In the genomic region with DNA sequence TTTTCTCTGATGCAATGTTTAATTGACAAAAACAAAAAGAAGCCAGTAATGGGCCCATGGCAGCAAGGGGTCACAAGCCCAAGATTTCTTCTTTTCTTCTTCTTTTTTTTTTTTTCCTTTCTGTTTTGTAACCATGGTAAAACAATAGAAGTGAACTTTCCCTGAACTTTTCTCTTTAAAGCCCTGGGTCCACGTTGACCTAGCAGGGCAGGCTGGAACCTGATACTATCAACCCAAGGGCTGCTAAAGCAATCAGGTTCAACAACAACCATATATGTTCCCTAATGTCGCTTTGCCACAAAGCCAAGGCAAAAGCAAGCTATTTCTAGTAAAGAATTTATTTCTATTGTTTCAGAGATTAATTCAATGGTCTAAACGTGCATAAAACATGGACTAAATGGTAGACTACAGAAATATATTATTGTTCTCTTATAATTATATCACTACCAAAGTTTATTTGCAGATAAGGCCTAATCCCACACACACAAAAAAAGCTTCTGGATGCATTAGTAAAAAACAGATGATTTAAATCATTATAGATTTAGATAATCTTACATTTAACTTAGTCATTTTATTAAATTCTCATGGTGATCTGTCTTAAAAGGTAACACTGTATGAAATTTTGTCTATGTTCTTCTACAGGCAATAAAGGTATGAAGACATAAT, we compare ENCODE assay signal across 16 cellular contexts.
DNase-seq lines count a peak whose midpoint lies in the region; ATAC-seq, FAIRE-seq and TF ChIP-seq lines count a peak whose summit lies in the region.
"Had no signal": no experiment of that assay in that cellular context is flagged by ENCODE, and none has a peak within 500 bp of the region (broad histone marks: within the 10 kb centered on the region; RNA-seq: fewer than 3 reads in every experiment).

No MANE protein-coding gene starts in this region.

- H3K27me3 ChIP-seq in brain microvascular endothelial cell (replicated peaks) = no peaks in the 10 kb centered on the region
- H3K27me3 ChIP-seq: BLaER1 treated with 17β-estradiol and CSF1 and Interleukin-3, amounts not matched to agents 10 nM and 100 nM had no signal

- DNase-seq in D721Med (ENCODE audit: insufficient read length, low spot score) (no peak), KG1 (lab: John Stamatoyannopoulos, UW) (peak; percentile 9), brain microvascular endothelial cell (peak; percentile 58), T-helper 1 cell (no peak)
- no peak for DNase-seq in stimulated activated CD4-positive, alpha-beta T cell treated with anti-CD3 and anti-CD28 coated beads, Interleukin-2, amount 100 ng/mL, for 48 hours
- no peak for DNase-seq in activated CD4-positive, alpha-beta memory T cell treated with anti-CD3 and anti-CD28 coated beads for 36 hours
- DNase-seq: erythroblast; NCI-H2029; occipital lobe; stimulated activated CD4-positive, alpha-beta T cell treated with anti-CD3 and anti-CD28 coated beads, Interleukin-2, amount 100 ng/mL, for 24 hours; stimulated activated naive CD4-positive, alpha-beta T cell had no signal

- no CpG with 5 or more reads among the region's 3 CpGs for WGBS in mesodermal cell (ENCODE audit: insufficient coverage in 2 of 2), 2 experiments

- no peaks in the 10 kb centered on the region for H3K9me3 ChIP-seq in mesodermal cell (ENCODE audit: control insufficient read depth, low read length)
- H3K9me3 ChIP-seq: BLaER1 treated with 17β-estradiol and CSF1 and Interleukin-3, amounts not matched to agents 10 nM and 100 nM had no signal

- no peaks in the 10 kb centered on the region for H3K36me3 Mint-ChIP-seq in activated T-helper 17 cell treated with anti-CD3 and anti-CD28 coated beads, Interleukin-2, amount 50 U/mL, for 72 hours (ENCODE audit: low read depth)
- H3K36me3 Mint-ChIP-seq in activated CD4-positive, alpha-beta memory T cell treated with anti-CD3 and anti-CD28 coated beads for 36 hours = no peaks in the 10 kb centered on the region

- H3K9me3 Mint-ChIP-seq in activated T-helper 17 cell treated with anti-CD3 and anti-CD28 coated beads, Interleukin-2, amount 50 U/mL, for 72 hours = no peaks in the 10 kb centered on the region
- H3K9me3 Mint-ChIP-seq in activated CD4-positive, alpha-beta memory T cell treated with anti-CD3 and anti-CD28 coated beads for 36 hours = no peaks in the 10 kb centered on the region

- no peaks in the 10 kb centered on the region for H3K4me1 Mint-ChIP-seq in activated T-helper 17 cell treated with anti-CD3 and anti-CD28 coated beads, Interleukin-2, amount 50 U/mL, for 72 hours
- no peaks in the 10 kb centered on the region for H3K4me1 Mint-ChIP-seq in activated CD4-positive, alpha-beta memory T cell treated with anti-CD3 and anti-CD28 coated beads for 36 hours (ENCODE audit: low read depth)

- no peak for ATAC-seq in activated T-helper 17 cell treated with anti-CD3 and anti-CD28 coated beads, Interleukin-2, amount 50 U/mL, for 72 hours (replicated peaks)
- ATAC-seq: Panc1 had no signal

- intact Hi-C loops in activated CD4-positive, alpha-beta memory T cell treated with anti-CD3 and anti-CD28 coated beads for 36 hours (cut with micrococcal nuclease) = no loop called here

- POLR2A ChIA-PET in activated CD4-positive, alpha-beta memory T cell treated with anti-CD3 and anti-CD28 coated beads for 36 hours (lab: Charles Lee) = no interaction called here

- peak; percentile 11 for FAIRE-seq in D721Med (lab: Jason Lieb, UNC)
- FAIRE-seq: astrocyte had no signal

- in situ Hi-C loops in brain microvascular endothelial cell (cut with HindIII; ENCODE audit: low pct_ligation_motif_present, low sequenced_read_pairs) = no loop called here

- no peak overlapping the region for H3K27ac ChIP-seq in brain microvascular endothelial cell
- H3K27ac ChIP-seq in mesodermal cell (ENCODE audit: low read depth, low read length, severe bottlenecking) = peak overlapping the region; percentile 62
- H3K27ac ChIP-seq: BLaER1 treated with 17β-estradiol and CSF1 and Interleukin-3, amounts not matched to agents 10 nM and 100 nM had no signal

- H3K4me1 ChIP-seq in mesodermal cell (ENCODE audit: control insufficient read depth, insufficient read depth, low read length, poor library complexity, severe bottlenecking) = no peaks in the 10 kb centered on the region
- H3K4me1 ChIP-seq: BLaER1 treated with 17β-estradiol and CSF1 and Interleukin-3, amounts not matched to agents 10 nM and 100 nM had no signal

- H3K36me3 ChIP-seq in brain microvascular endothelial cell (replicated peaks) (no peaks in the 10 kb centered on the region), mesodermal cell (ENCODE audit: control insufficient read depth, insufficient read depth, low read length) (no peaks in the 10 kb centered on the region)
- H3K36me3 ChIP-seq: BLaER1 treated with 17β-estradiol and CSF1 and Interleukin-3, amounts not matched to agents 10 nM and 100 nM had no signal

- TF ChIP-seq CTCF in D721Med (IDR thresholded peaks at IDR 0.05; ENCODE audit: insufficient read depth, missing control alignments) (no peak), brain microvascular endothelial cell (IDR thresholded peaks at IDR 0.05; ENCODE audit: low read depth, low read length, missing control alignments) (no peak)

- H3K27me3 Mint-ChIP-seq in activated T-helper 17 cell treated with anti-CD3 and anti-CD28 coated beads, Interleukin-2, amount 50 U/mL, for 72 hours = no peaks in the 10 kb centered on the region
- no peaks in the 10 kb centered on the region for H3K27me3 Mint-ChIP-seq in activated CD4-positive, alpha-beta memory T cell treated with anti-CD3 and anti-CD28 coated beads for 36 hours

- H3K27ac Mint-ChIP-seq in activated T-helper 17 cell treated with anti-CD3 and anti-CD28 coated beads, Interleukin-2, amount 50 U/mL, for 72 hours = no peak overlapping the region
- H3K27ac Mint-ChIP-seq in activated CD4-positive, alpha-beta memory T cell treated with anti-CD3 and anti-CD28 coated beads for 36 hours = no peak overlapping the region

- CTCF ChIA-PET in activated CD4-positive, alpha-beta memory T cell treated with anti-CD3 and anti-CD28 coated beads for 36 hours (lab: Charles Lee) = no interaction called here

- no peak overlapping the region for H3K4me3 Mint-ChIP-seq in activated T-helper 17 cell treated with anti-CD3 and anti-CD28 coated beads, Interleukin-2, amount 50 U/mL, for 72 hours
- no peak overlapping the region for H3K4me3 Mint-ChIP-seq in activated CD4-positive, alpha-beta memory T cell treated with anti-CD3 and anti-CD28 coated beads for 36 hours

- H3K4me3 ChIP-seq in brain microvascular endothelial cell (ENCODE audit: low read depth, low read length) = no peak overlapping the region
- no peak overlapping the region for H3K4me3 ChIP-seq in mesodermal cell (ENCODE audit: extremely low read depth, insufficient read depth, low read length, poor library complexity, severe bottlenecking)
- H3K4me3 ChIP-seq: BLaER1 treated with 17β-estradiol and CSF1 and Interleukin-3, amounts not matched to agents 10 nM and 100 nM had no signal

Comparison
In these comparisons a context has a peak if more than half of its experiments do, and no peak if none do; other contexts are left out.
1. DNase-seq: peak in KG1 (single experiment) and brain microvascular endothelial cell (single experiment); none in D721Med (single experiment), stimulated activated CD4-positive, alpha-beta T cell treated with anti-CD3 and anti-CD28 coated beads, Interleukin-2, amount 100 ng/mL, for 48 hours (0 of 2), activated CD4-positive, alpha-beta memory T cell treated with anti-CD3 and anti-CD28 coated beads for 36 hours (single experiment) and T-helper 1 cell (0 of 5).